9 cellular contexts compared by ENCODE assay signal in genomic region chr6:166488081-166488685, GRCh38.
A peak's percentile ranks its signal among the peaks of the same experiment; 100 is the strongest.
DNase-seq lines count a peak whose midpoint lies in the region; ATAC-seq and TF ChIP-seq lines count a peak whose summit lies in the region.
"Had no signal": no experiment of that assay in that cellular context is flagged by ENCODE, and none has a peak within 500 bp of the region (broad histone marks: within the 10 kb centered on the region; RNA-seq: fewer than 3 reads in every experiment).

No MANE protein-coding gene starts in this region.

- DNase-seq in activated CD4-positive, alpha-beta T cell treated with anti-CD3 and anti-CD28 coated beads for 24 hours (ENCODE audit: low read depth in 2 of 2): peak; percentile 43 to 59
- DNase-seq in dermis microvascular lymphatic vessel endothelial cell (ENCODE audit: low read depth in 2 of 2): peak; percentile 97 to 100
- DNase-seq in nephron progenitor cell: no peak
- peak in 1 of 2 donors; percentile 81 for DNase-seq in suprapubic skin (ENCODE audit: low spot score in 2 of 2)
- no peak for DNase-seq in NCI-H128 (lab: John Stamatoyannopoulos, UW; ENCODE audit: unreplicated experiment)
- no peak for DNase-seq in DMS79 (lab: John Stamatoyannopoulos, UW)

- H3K4me1 Mint-ChIP-seq in nephron progenitor cell: peaks cover 79% of the 10 kb centered on the region

- no peaks in the 10 kb centered on the region for H3K9me3 Mint-ChIP-seq in nephron progenitor cell

- no peaks in the 10 kb centered on the region for H3K9me3 ChIP-seq in suprapubic skin

- TF ChIP-seq EP300 in suprapubic skin (IDR thresholded peaks at IDR 0.05): no peak

- peaks cover 15% of the 10 kb centered on the region for H3K36me3 Mint-ChIP-seq in nephron progenitor cell (ENCODE audit: low read depth)

- H3K27me3 ChIP-seq in suprapubic skin: no peaks in the 10 kb centered on the region

- 50% methylated on average over 15 of the region's 15 CpGs for WGBS in suprapubic skin

- H3K4me3 Mint-ChIP-seq in nephron progenitor cell: peak overlapping the region; percentile 1

- peaks cover 17% of the 10 kb centered on the region for H3K36me3 ChIP-seq in suprapubic skin

- no peak for TF ChIP-seq POLR2A in suprapubic skin (IDR thresholded peaks at IDR 0.05)

- TF ChIP-seq CTCF in nephron progenitor cell (IDR thresholded peaks at IDR 0.05) (no peak), suprapubic skin (IDR thresholded peaks at IDR 0.05) (no peak)

- ATAC-seq in GM19328 (IDR thresholded peaks at IDR 0.05; ENCODE audit: unreplicated experiment): peak; percentile 93
- ATAC-seq in HG03342 (IDR thresholded peaks at IDR 0.05; ENCODE audit: unreplicated experiment): peak; percentile 96

- H3K4me3 ChIP-seq in suprapubic skin: no peak overlapping the region

- H3K4me1 ChIP-seq in suprapubic skin: no peaks in the 10 kb centered on the region

- H3K27ac Mint-ChIP-seq in nephron progenitor cell: no peak overlapping the region

- no peaks in the 10 kb centered on the region for H3K27me3 Mint-ChIP-seq in nephron progenitor cell (ENCODE audit: low read depth, poor library complexity)

- peak overlapping the region; percentile 6 for H3K27ac ChIP-seq in suprapubic skin
- H3K27ac ChIP-seq: VCaP had no signal

Comparison
In these comparisons a context has a peak if more than half of its experiments do, and no peak if none do; other contexts are left out.
1. DNase-seq: peak in activated CD4-positive, alpha-beta T cell treated with anti-CD3 and anti-CD28 coated beads for 24 hours (2 of 2) and dermis microvascular lymphatic vessel endothelial cell (2 of 2); none in nephron progenitor cell (single experiment), NCI-H128 (single experiment) and DMS79 (single experiment).